ENCODE assay signal across 17 cellular contexts in the genomic region with DNA sequence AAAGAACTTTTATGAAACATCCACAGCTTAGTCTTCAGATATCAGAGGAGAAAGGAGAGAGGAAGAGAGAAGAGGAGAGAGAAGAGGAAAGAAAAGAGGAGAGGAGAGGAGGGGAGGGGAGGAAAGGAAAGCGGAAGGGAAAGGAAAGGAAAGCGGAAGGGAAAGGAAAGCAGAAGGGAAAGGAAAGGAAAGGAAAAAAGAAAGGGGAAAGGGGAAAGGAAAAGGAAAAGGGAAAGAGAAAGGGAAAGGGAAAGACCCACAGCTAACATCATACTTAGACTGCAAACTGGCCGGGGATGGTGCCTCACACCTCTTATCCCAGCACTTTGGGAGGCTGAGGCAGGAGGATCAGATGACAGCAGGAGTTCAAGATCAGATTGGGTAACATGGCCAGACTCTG. TPM values are rescaled to one million over a fixed set of nuclear protein-coding genes. Genes with fewer than 3 reads are reported as not detected.
A peak's percentile ranks its signal among the peaks of the same experiment; 100 is the strongest.
DNase-seq lines count a peak whose midpoint lies in the region; ATAC-seq, FAIRE-seq and TF ChIP-seq lines count a peak whose summit lies in the region.
"Had no signal": no experiment of that assay in that cellular context is flagged by ENCODE, and none has a peak within 500 bp of the region (broad histone marks: within the 10 kb centered on the region; RNA-seq: fewer than 3 reads in every experiment).

No MANE protein-coding gene starts in this region.

- H4K20me1 ChIP-seq in H9 (ENCODE audit: control insufficient read depth, insufficient read depth, insufficient read length), result no peaks in the 10 kb centered on the region
- no peaks in the 10 kb centered on the region for H4K20me1 ChIP-seq in HepG2 (ENCODE audit: insufficient read depth, low read length)

- no peaks in the 10 kb centered on the region for H3K9me3 Mint-ChIP-seq in activated CD4-positive, alpha-beta memory T cell treated with anti-CD3 and anti-CD28 coated beads, Interleukin-2, amount 10 ng/mL, durations not matched to agents 7 days and 5 days
- no peaks in the 10 kb centered on the region for H3K9me3 Mint-ChIP-seq in activated CD4-positive, alpha-beta memory T cell treated with anti-CD3 and anti-CD28 coated beads for 36 hours
- H3K9me3 Mint-ChIP-seq in H9 (no peaks in the 10 kb centered on the region), memory B cell (no peaks in the 10 kb centered on the region)
- no peaks in the 10 kb centered on the region for H3K9me3 Mint-ChIP-seq in stimulated activated memory B cell treated with anti-CD40 and anti-IgM and Interleukin-4, amounts not matched to agents 10 μg/mL and 1 μg/mL and 100 μg/mL, for 72 hours

- no peak overlapping the region for H3K23ac ChIP-seq in H9 (ENCODE audit: insufficient read length, low read depth, low read length)

- H3K4me1 Mint-ChIP-seq in activated CD4-positive, alpha-beta memory T cell treated with anti-CD3 and anti-CD28 coated beads, Interleukin-2, amount 10 ng/mL, durations not matched to agents 7 days and 5 days, result peaks cover 1% of the 10 kb centered on the region
- H3K4me1 Mint-ChIP-seq in activated CD4-positive, alpha-beta memory T cell treated with anti-CD3 and anti-CD28 coated beads for 36 hours (ENCODE audit: low read depth), result no peaks in the 10 kb centered on the region
- H3K4me1 Mint-ChIP-seq in H9 (peaks cover 12 to 13% of the 10 kb centered on the region in 2 experiments), memory B cell (peaks cover 2% of the 10 kb centered on the region)
- peaks cover 17% of the 10 kb centered on the region for H3K4me1 Mint-ChIP-seq in stimulated activated memory B cell treated with anti-CD40 and anti-IgM and Interleukin-4, amounts not matched to agents 10 μg/mL and 1 μg/mL and 100 μg/mL, for 72 hours

- no peak overlapping the region for H3K27ac ChIP-seq in H9 (ENCODE audit: insufficient read length, low read depth, low read length)
- H3K27ac ChIP-seq in HepG2 (ENCODE audit: extremely low read length, insufficient read depth, low read length), result no peak overlapping the region
- H3K27ac ChIP-seq: C4-2B, Peyer's patch had no signal

- H3K4me3 Mint-ChIP-seq in activated CD4-positive, alpha-beta memory T cell treated with anti-CD3 and anti-CD28 coated beads, Interleukin-2, amount 10 ng/mL, durations not matched to agents 7 days and 5 days, result no peak overlapping the region
- H3K4me3 Mint-ChIP-seq in activated CD4-positive, alpha-beta memory T cell treated with anti-CD3 and anti-CD28 coated beads for 36 hours, result no peak overlapping the region
- H3K4me3 Mint-ChIP-seq in H9 (no peak overlapping the region; a peak in 1 of 5 replicates), memory B cell (no peak overlapping the region)
- no peak overlapping the region for H3K4me3 Mint-ChIP-seq in stimulated activated memory B cell treated with anti-CD40 and anti-IgM and Interleukin-4, amounts not matched to agents 10 μg/mL and 1 μg/mL and 100 μg/mL, for 72 hours

- no peak overlapping the region for H4K5ac ChIP-seq in H9 (ENCODE audit: insufficient read length, low read depth, low read length)

- H3K27me3 Mint-ChIP-seq in activated CD4-positive, alpha-beta memory T cell treated with anti-CD3 and anti-CD28 coated beads, Interleukin-2, amount 10 ng/mL, durations not matched to agents 7 days and 5 days, result no peaks in the 10 kb centered on the region
- no peaks in the 10 kb centered on the region for H3K27me3 Mint-ChIP-seq in activated CD4-positive, alpha-beta memory T cell treated with anti-CD3 and anti-CD28 coated beads for 36 hours
- H3K27me3 Mint-ChIP-seq in H9 (ENCODE audit: low read depth) (no peaks in the 10 kb centered on the region), memory B cell (no peaks in the 10 kb centered on the region)
- no peaks in the 10 kb centered on the region for H3K27me3 Mint-ChIP-seq in stimulated activated memory B cell treated with anti-CD40 and anti-IgM and Interleukin-4, amounts not matched to agents 10 μg/mL and 1 μg/mL and 100 μg/mL, for 72 hours

- no peak overlapping the region for H4K91ac ChIP-seq in H9 (ENCODE audit: insufficient read length, low read depth, low read length)

- no peak overlapping the region for H3T11ph ChIP-seq in H9 (ENCODE audit: low read length)

- H4K8ac ChIP-seq in H9 (replicated peaks; ENCODE audit: insufficient read length, low read depth, low read length), result no peak overlapping the region

- H3K79me2 ChIP-seq in H9 (ENCODE audit: insufficient read depth, low read length) (no peaks in the 10 kb centered on the region; the same call in 1 of the 2 replicates), HepG2 (ENCODE audit: insufficient read depth, low read length) (peaks cover 3% of the 10 kb centered on the region)

- H3K27me3 ChIP-seq in H9 (ENCODE audit: insufficient read depth, low read length), result no peaks in the 10 kb centered on the region
- no peaks in the 10 kb centered on the region for H3K27me3 ChIP-seq in HepG2 (ENCODE audit: control insufficient read depth in 1 of 2, insufficient read depth in 2 of 2, low read length in 2 of 2)
- H3K27me3 ChIP-seq: Peyer's patch had no signal

- no peak overlapping the region for H3K56ac ChIP-seq in H9 (ENCODE audit: insufficient read length, low read depth, low read length)

- H3K9me3 ChIP-seq in H9 (ENCODE audit: control insufficient read depth, low read depth, low read length), result no peaks in the 10 kb centered on the region
- H3K9me3 ChIP-seq in HepG2 (ENCODE audit: low read length), result no peaks in the 10 kb centered on the region
- H3K9me3 ChIP-seq: HAP-1, Peyer's patch had no signal

- TF ChIP-seq EP300 in HepG2 (IDR thresholded peaks at IDR 0.05; ENCODE audit: low read depth in 2 of 2, low read length in 2 of 2), result no peak
- no peak for TF ChIP-seq EP300 in HepG2 (CRISPR knock-in tag; IDR thresholded peaks at IDR 0.05; ENCODE audit: borderline replicate concordance)

- no peak overlapping the region for H3K4ac ChIP-seq in H9 (ENCODE audit: low read depth, low read length)

- no peak overlapping the region for H3K18ac ChIP-seq in H9 (ENCODE audit: insufficient read length, low read depth, low read length)

- H3K4me1 ChIP-seq in H9 (ENCODE audit: insufficient read depth, low read length), result no peaks in the 10 kb centered on the region
- no peaks in the 10 kb centered on the region for H3K4me1 ChIP-seq in HepG2 (ENCODE audit: insufficient read depth, low read length)
- H3K4me1 ChIP-seq: HAP-1, Peyer's patch had no signal

- DNase-seq in activated CD4-positive, alpha-beta memory T cell treated with anti-CD3 and anti-CD28 coated beads, Interleukin-2, amount 10 ng/mL, durations not matched to agents 7 days and 5 days, result no peak
- no peak for DNase-seq in activated CD4-positive, alpha-beta memory T cell treated with anti-CD3 and anti-CD28 coated beads for 36 hours
- no peak for DNase-seq in H9
- no peak for DNase-seq in memory B cell (ENCODE audit: low spot score in 2 of 2)
- DNase-seq in HepG2 (ENCODE audit: low spot score), result no peak
- no peak for DNase-seq in left lobe of liver (ENCODE audit: low spot score)
- DNase-seq in amniotic stem cell (lab: John Stamatoyannopoulos, UW), result no peak
- DNase-seq: DMS79, NCI-H1105 treated with DMSO at 0.1 percent for 48 hours, NCI-H1694, NCI-H2081 treated with DMSO at 0.1 percent for 48 hours, Peyer's patch, Right ventricle myocardium superior had no signal

- ATAC-seq in memory B cell (ENCODE audit: low read depth) (no peak), HepG2 (no peak), left lobe of liver (no peak)
- ATAC-seq in stimulated activated memory B cell treated with anti-CD40 and anti-IgM and Interleukin-4, amounts not matched to agents 10 μg/mL and 1 μg/mL and 100 μg/mL, for 72 hours, result no peak
- ATAC-seq: K562 had no signal

- POLR2A ChIA-PET in activated CD4-positive, alpha-beta memory T cell treated with anti-CD3 and anti-CD28 coated beads, Interleukin-2, amount 10 ng/mL, durations not matched to agents 7 days and 5 days (lab: Charles Lee), result no interaction called here
- POLR2A ChIA-PET in activated CD4-positive, alpha-beta memory T cell treated with anti-CD3 and anti-CD28 coated beads for 36 hours (lab: Charles Lee), result no interaction called here
- POLR2A ChIA-PET in HepG2 (lab: Yijun Ruan, JAX), result interaction anchor here (1.4 kb wide), 1 partner anchor 16 kb away, joined by 3 read pairs; no protein-coding TSS in a partner anchor

- H3K4me2 ChIP-seq in H9 (ENCODE audit: insufficient read depth, insufficient read length, low read length) (no peak overlapping the region), HepG2 (ENCODE audit: low read depth, low read length) (no peak overlapping the region)

- H2BK12ac ChIP-seq in H9 (ENCODE audit: insufficient read length, low read depth, low read length), result no peak overlapping the region

- no CpG with 5 or more reads among the region's 3 CpGs for WGBS in H9 (ENCODE audit: extremely low coverage, insufficient read length, low lambda C conversion rate)
- 95% methylated on average over 3 of the region's 3 CpGs for WGBS in HepG2 (ENCODE audit: low lambda C conversion rate)

- H3K9ac ChIP-seq in H9 (ENCODE audit: extremely low read depth, insufficient read length, low read length) (no peak overlapping the region), HepG2 (ENCODE audit: insufficient read depth, low read depth, low read length) (no peak overlapping the region)

- no peak for TF ChIP-seq CTCF in H9 (conservative IDR thresholded peaks at IDR 0.05)
- no peak for TF ChIP-seq CTCF in HepG2 (CRISPR knock-in tag; IDR thresholded peaks at IDR 0.05)

- H2AFZ ChIP-seq in H9 (ENCODE audit: low read length), result no peak overlapping the region
- no peak overlapping the region for H2AFZ ChIP-seq in HepG2 (ENCODE audit: low read length)

- in situ Hi-C loops in HepG2 (cut with HindIII; ENCODE audit: extremely low pct_ligation_motif_present, low pct_unique_long_range_greater_than_20kb), result no loop called here

- H3K14ac ChIP-seq in H9 (ENCODE audit: insufficient read depth, low read length), result no peak overlapping the region

- H3K4me3 ChIP-seq in HepG2 (replicated peaks in 1 of 3; ENCODE audit: insufficient read depth in 1 of 3, low read depth in 2 of 3, low read length in 3 of 3), result no peak overlapping the region
- H3K4me3 ChIP-seq: HAP-1, K562, Peyer's patch had no signal

- TF ChIP-seq RAD21 in HepG2 (CRISPR knock-in tag; IDR thresholded peaks at IDR 0.05), result no peak

- intact Hi-C loops in activated CD4-positive, alpha-beta memory T cell treated with anti-CD3 and anti-CD28 coated beads for 36 hours (cut with micrococcal nuclease), result no loop called here
- intact Hi-C loops in HepG2 (cut with micrococcal nuclease; ENCODE audit: unreplicated experiment), result no loop called here

- H2BK20ac ChIP-seq in H9 (ENCODE audit: low read depth, low read length, poor library complexity, severe bottlenecking), result no peak overlapping the region

- H3K36me3 Mint-ChIP-seq in activated CD4-positive, alpha-beta memory T cell treated with anti-CD3 and anti-CD28 coated beads, Interleukin-2, amount 10 ng/mL, durations not matched to agents 7 days and 5 days (ENCODE audit: low read depth), result peaks cover 54% of the 10 kb centered on the region
- H3K36me3 Mint-ChIP-seq in activated CD4-positive, alpha-beta memory T cell treated with anti-CD3 and anti-CD28 coated beads for 36 hours, result peaks cover 18% of the 10 kb centered on the region
- peaks cover 49 to 75% (median 68%) of the 10 kb centered on the region in 3 experiments for H3K36me3 Mint-ChIP-seq in H9 (ENCODE audit: insufficient read depth in 1 of 3, low read depth in 3 of 3)
- H3K36me3 Mint-ChIP-seq in memory B cell, result peaks cover 18% of the 10 kb centered on the region
- H3K36me3 Mint-ChIP-seq in stimulated activated memory B cell treated with anti-CD40 and anti-IgM and Interleukin-4, amounts not matched to agents 10 μg/mL and 1 μg/mL and 100 μg/mL, for 72 hours, result peaks cover 46% of the 10 kb centered on the region

- H2BK15ac ChIP-seq in H9 (ENCODE audit: low read depth, low read length), result no peak overlapping the region

- TF ChIP-seq POLR2A in HepG2 (IDR thresholded peaks at IDR 0.05; ENCODE audit: insufficient read depth in 1 of 2, low read depth in 2 of 2, low read length in 2 of 2), result no peak

- H3K23me2 ChIP-seq in H9 (ENCODE audit: insufficient read length, low read depth, low read length, poor library complexity, severe bottlenecking), result no peaks in the 10 kb centered on the region

- H2BK120ac ChIP-seq in H9 (ENCODE audit: low read depth, low read length, poor library complexity, severe bottlenecking), result no peak overlapping the region

- H3K79me1 ChIP-seq in H9 (ENCODE audit: insufficient read depth, low read depth, low read length, poor library complexity, severe bottlenecking), result peaks cover 8% of the 10 kb centered on the region

- no peak for FAIRE-seq in HepG2 (lab: Jason Lieb, UNC)
- FAIRE-seq: K562 had no signal

- peak overlapping the region; percentile 44 for H3K27ac Mint-ChIP-seq in activated CD4-positive, alpha-beta memory T cell treated with anti-CD3 and anti-CD28 coated beads, Interleukin-2, amount 10 ng/mL, durations not matched to agents 7 days and 5 days
- H3K27ac Mint-ChIP-seq in activated CD4-positive, alpha-beta memory T cell treated with anti-CD3 and anti-CD28 coated beads for 36 hours, result no peak overlapping the region
- peak overlapping the region; percentile 37 to 85 (median 71); a peak in 3 of 7 replicates for H3K27ac Mint-ChIP-seq in H9
- H3K27ac Mint-ChIP-seq in memory B cell, result peak overlapping the region; percentile 17
- H3K27ac Mint-ChIP-seq in stimulated activated memory B cell treated with anti-CD40 and anti-IgM and Interleukin-4, amounts not matched to agents 10 μg/mL and 1 μg/mL and 100 μg/mL, for 72 hours, result peak overlapping the region; percentile 45

- no peak overlapping the region for H2AK5ac ChIP-seq in H9 (ENCODE audit: insufficient read length, low read length)

- CTCF ChIA-PET in activated CD4-positive, alpha-beta memory T cell treated with anti-CD3 and anti-CD28 coated beads, Interleukin-2, amount 10 ng/mL, durations not matched to agents 7 days and 5 days (lab: Charles Lee), result interaction anchor here (0.7 kb wide), 1 partner anchor 125 kb away, joined by 3 read pairs; no protein-coding TSS in a partner anchor
- CTCF ChIA-PET in activated CD4-positive, alpha-beta memory T cell treated with anti-CD3 and anti-CD28 coated beads for 36 hours (lab: Charles Lee), result no interaction called here
- CTCF ChIA-PET in HepG2 (lab: Yijun Ruan, JAX; ENCODE audit: low intra/inter-chr PET ratio, low total read pairs), result no interaction called here

- H3K36me3 ChIP-seq in HepG2 (replicated peaks in 1 of 2; ENCODE audit: control insufficient read depth in 1 of 2, insufficient read depth in 2 of 2, low read length in 2 of 2), result peaks cover 8 to 33% of the 10 kb centered on the region in 2 experiments
- H3K36me3 ChIP-seq: Peyer's patch had no signal

- no TSS peak for BruUV-seq in HepG2 (replicated peaks; lab: Mats Ljungman, UMichigan)

- H2BK5ac ChIP-seq in H9 (ENCODE audit: insufficient read length, low read length), result no peak overlapping the region

RNA-seq across cellular contexts. Expression of gene CHEK2, which starts 11.5 kb away (rescaled TPM):
- 10 to 100 TPM; 38.7 to 39.8 TPM for total RNA-seq in activated CD4-positive, alpha-beta memory T cell treated with anti-CD3 and anti-CD28 coated beads, Interleukin-2, amount 10 ng/mL, durations not matched to agents 7 days and 5 days
- 10 to 100 TPM; 30.0 to 36.0 TPM for total RNA-seq in activated CD4-positive, alpha-beta memory T cell treated with anti-CD3 and anti-CD28 coated beads for 36 hours
- total RNA-seq in H9 (2021), result 54.4 and 61.1 TPM in 2 replicates
- 40.5 and 53.3 TPM in 2 replicates for total RNA-seq in HepG2 (2016; rRNA removed; fragmentation: Illumina TruSeq; extraction: Trizol)
- total RNA-seq in HepG2 (2016; cell fraction: cytosol; rRNA removed; fragmentation: Illumina TruSeq; extraction: Trizol; ENCODE audit: low read depth), result 32.1 and 35.7 TPM in 2 replicates
- 41.3 and 57.6 TPM in 2 replicates for total RNA-seq in HepG2 (2016; cell fraction: insoluble cytoplasmic fraction; rRNA removed; fragmentation: Illumina TruSeq; extraction: Trizol)
- 23.8 and 25.0 TPM in 2 replicates for total RNA-seq in HepG2 (2016; cell fraction: membrane; rRNA removed; fragmentation: Illumina TruSeq; extraction: Trizol)
- 28.9 and 31.8 TPM in 2 replicates for total RNA-seq in HepG2 (2016; cell fraction: nucleus; rRNA removed; fragmentation: Illumina TruSeq; extraction: Trizol)
- 19.2 and 27.0 TPM in 2 replicates for polyA plus RNA-seq in HepG2 (2011; rRNA removed)
- polyA plus RNA-seq in HepG2 (2011; cell fraction: cytosol; rRNA removed), result 21.2 and 33.4 TPM in 2 replicates
- 20.3 and 24.8 TPM in 2 replicates for polyA plus RNA-seq in HepG2 (2011; cell fraction: nucleus; rRNA removed)
- polyA plus RNA-seq in HepG2 (2012), result 10.3 and 23.5 TPM in 2 replicates
- 10.2 and 10.6 TPM in 2 replicates for polyA plus RNA-seq in HepG2 (2016; cell fraction: cytosol; fragmentation: Illumina TruSeq; extraction: Trizol; ENCODE audit: low read depth)
- polyA plus RNA-seq in HepG2 (2016; cell fraction: insoluble cytoplasmic fraction; fragmentation: Illumina TruSeq; extraction: Trizol; ENCODE audit: low read depth), result 59.9 and 63.9 TPM in 2 replicates
- polyA plus RNA-seq in HepG2 (2016; cell fraction: membrane; fragmentation: Illumina TruSeq; extraction: Trizol; ENCODE audit: low read depth), result 13.9 and 16.6 TPM in 2 replicates
- polyA plus RNA-seq in HepG2 (2016; cell fraction: nucleus; fragmentation: Illumina TruSeq; extraction: Trizol; ENCODE audit: insufficient read depth, low read depth), result 44.0 and 48.0 TPM in 2 replicates
- 30.7 and 51.5 TPM in 2 replicates for polyA minus RNA-seq in HepG2 (2011; rRNA and poly(A)+ RNA removed; ENCODE audit: low replicate concordance)
- 23.7 and 23.8 TPM in 2 replicates for polyA minus RNA-seq in HepG2 (2011; cell fraction: cytosol; rRNA and poly(A)+ RNA removed)
- polyA minus RNA-seq in HepG2 (2011; cell fraction: nucleus; rRNA and poly(A)+ RNA removed), result 21.1 and 22.9 TPM in 2 replicates
- 2.7 TPM for total RNA-seq in left lobe of liver

RNA-seq across cellular contexts. Expression of gene HSCB, which starts 11.7 kb away (rescaled TPM):
- 10 to 100 TPM; 14.4 to 16.1 TPM for total RNA-seq in activated CD4-positive, alpha-beta memory T cell treated with anti-CD3 and anti-CD28 coated beads, Interleukin-2, amount 10 ng/mL, durations not matched to agents 7 days and 5 days
- total RNA-seq in activated CD4-positive, alpha-beta memory T cell treated with anti-CD3 and anti-CD28 coated beads for 36 hours, result 10 to 100 TPM; 16.5 to 18.1 TPM
- total RNA-seq in H9 (2021) (20.8 and 21.2 TPM in 2 replicates), HepG2 (2016; rRNA removed; fragmentation: Illumina TruSeq; extraction: Trizol) (20.2 and 20.9 TPM in 2 replicates), left lobe of liver (11.6 TPM)
- 11.3 and 12.3 TPM in 2 replicates for total RNA-seq in HepG2 (2016; cell fraction: cytosol; rRNA removed; fragmentation: Illumina TruSeq; extraction: Trizol; ENCODE audit: low read depth)
- total RNA-seq in HepG2 (2016; cell fraction: insoluble cytoplasmic fraction; rRNA removed; fragmentation: Illumina TruSeq; extraction: Trizol), result 19.5 and 25.4 TPM in 2 replicates
- total RNA-seq in HepG2 (2016; cell fraction: membrane; rRNA removed; fragmentation: Illumina TruSeq; extraction: Trizol), result 16.5 and 17.3 TPM in 2 replicates
- 9.6 and 10.0 TPM in 2 replicates for total RNA-seq in HepG2 (2016; cell fraction: nucleus; rRNA removed; fragmentation: Illumina TruSeq; extraction: Trizol)
- 13.9 and 15.4 TPM in 2 replicates for polyA plus RNA-seq in HepG2 (2011; rRNA removed)
- polyA plus RNA-seq in HepG2 (2011; cell fraction: cytosol; rRNA removed), result 14.2 and 16.4 TPM in 2 replicates
- 2.6 and 3.9 TPM in 2 replicates for polyA plus RNA-seq in HepG2 (2011; cell fraction: nucleus; rRNA removed)
- 11.6 and 13.2 TPM in 2 replicates for polyA plus RNA-seq in HepG2 (2012)
- 10.9 and 12.6 TPM in 2 replicates for polyA plus RNA-seq in HepG2 (2016; cell fraction: cytosol; fragmentation: Illumina TruSeq; extraction: Trizol; ENCODE audit: low read depth)
- polyA plus RNA-seq in HepG2 (2016; cell fraction: insoluble cytoplasmic fraction; fragmentation: Illumina TruSeq; extraction: Trizol; ENCODE audit: low read depth), result 21.6 and 24.8 TPM in 2 replicates
- polyA plus RNA-seq in HepG2 (2016; cell fraction: membrane; fragmentation: Illumina TruSeq; extraction: Trizol; ENCODE audit: low read depth), result 13.5 and 17.0 TPM in 2 replicates
- polyA plus RNA-seq in HepG2 (2016; cell fraction: nucleus; fragmentation: Illumina TruSeq; extraction: Trizol; ENCODE audit: insufficient read depth, low read depth), result 12.1 and 16.2 TPM in 2 replicates
- 7.9 and 11.5 TPM in 2 replicates for polyA minus RNA-seq in HepG2 (2011; rRNA and poly(A)+ RNA removed; ENCODE audit: low replicate concordance)
- polyA minus RNA-seq in HepG2 (2011; cell fraction: cytosol; rRNA and poly(A)+ RNA removed), result 3.6 and 5.4 TPM in 2 replicates
- polyA minus RNA-seq in HepG2 (2011; cell fraction: nucleus; rRNA and poly(A)+ RNA removed), result 3.9 and 6.2 TPM in 2 replicates

RNA-seq across cellular contexts. Expression of gene CCDC117, which starts 42.3 kb away (rescaled TPM):
- 10 to 100 TPM; 33.6 to 35.2 TPM for total RNA-seq in activated CD4-positive, alpha-beta memory T cell treated with anti-CD3 and anti-CD28 coated beads, Interleukin-2, amount 10 ng/mL, durations not matched to agents 7 days and 5 days
- total RNA-seq in activated CD4-positive, alpha-beta memory T cell treated with anti-CD3 and anti-CD28 coated beads for 36 hours, result 10 to 100 TPM; 27.7 to 31.6 TPM
- total RNA-seq in H9 (2021) (40.0 and 41.4 TPM in 2 replicates), HepG2 (2016; rRNA removed; fragmentation: Illumina TruSeq; extraction: Trizol) (34.2 and 43.8 TPM in 2 replicates), left lobe of liver (27.6 TPM)
- 3.6 and 5.8 TPM in 2 replicates for total RNA-seq in HepG2 (2016; cell fraction: cytosol; rRNA removed; fragmentation: Illumina TruSeq; extraction: Trizol; ENCODE audit: low read depth)
- 33.6 and 41.0 TPM in 2 replicates for total RNA-seq in HepG2 (2016; cell fraction: insoluble cytoplasmic fraction; rRNA removed; fragmentation: Illumina TruSeq; extraction: Trizol)
- total RNA-seq in HepG2 (2016; cell fraction: membrane; rRNA removed; fragmentation: Illumina TruSeq; extraction: Trizol), result 21.8 and 22.8 TPM in 2 replicates
- 18.7 and 21.9 TPM in 2 replicates for total RNA-seq in HepG2 (2016; cell fraction: nucleus; rRNA removed; fragmentation: Illumina TruSeq; extraction: Trizol)
- polyA plus RNA-seq in HepG2 (2011; rRNA removed), result 12.1 and 12.6 TPM in 2 replicates
- 7.2 and 12.4 TPM in 2 replicates for polyA plus RNA-seq in HepG2 (2011; cell fraction: cytosol; rRNA removed)
- polyA plus RNA-seq in HepG2 (2011; cell fraction: nucleus; rRNA removed), result 3.6 and 7.1 TPM in 2 replicates
- polyA plus RNA-seq in HepG2 (2012), result 22.6 and 27.8 TPM in 2 replicates
- polyA plus RNA-seq in HepG2 (2016; cell fraction: cytosol; fragmentation: Illumina TruSeq; extraction: Trizol; ENCODE audit: low read depth), result 2.1 and 2.8 TPM in 2 replicates
- polyA plus RNA-seq in HepG2 (2016; cell fraction: insoluble cytoplasmic fraction; fragmentation: Illumina TruSeq; extraction: Trizol; ENCODE audit: low read depth), result 41.1 and 42.1 TPM in 2 replicates
- polyA plus RNA-seq in HepG2 (2016; cell fraction: membrane; fragmentation: Illumina TruSeq; extraction: Trizol; ENCODE audit: low read depth), result 10.2 and 11.0 TPM in 2 replicates
- 24.6 and 26.0 TPM in 2 replicates for polyA plus RNA-seq in HepG2 (2016; cell fraction: nucleus; fragmentation: Illumina TruSeq; extraction: Trizol; ENCODE audit: insufficient read depth, low read depth)
- polyA minus RNA-seq in HepG2 (2011; rRNA and poly(A)+ RNA removed; ENCODE audit: low replicate concordance), result 4.4 and 5.8 TPM in 2 replicates
- 22.9 and 28.6 TPM in 2 replicates for polyA minus RNA-seq in HepG2 (2011; cell fraction: cytosol; rRNA and poly(A)+ RNA removed)
- polyA minus RNA-seq in HepG2 (2011; cell fraction: nucleus; rRNA and poly(A)+ RNA removed), result 10.7 and 18.3 TPM in 2 replicates

RNA-seq across cellular contexts. Expression of gene TTC28, which starts 50.5 kb away (rescaled TPM):
- total RNA-seq in activated CD4-positive, alpha-beta memory T cell treated with anti-CD3 and anti-CD28 coated beads, Interleukin-2, amount 10 ng/mL, durations not matched to agents 7 days and 5 days, result 1 to 10 TPM in 1 of 2 experiments, under 1 TPM in 1; 0.93 to 1.4 TPM
- under 1 TPM; 0.59 to 0.80 TPM for total RNA-seq in activated CD4-positive, alpha-beta memory T cell treated with anti-CD3 and anti-CD28 coated beads for 36 hours
- total RNA-seq in H9 (2021), result 12.6 and 13.6 TPM in 2 replicates
- total RNA-seq in HepG2 (2016; rRNA removed; fragmentation: Illumina TruSeq; extraction: Trizol), result 13.1 and 16.4 TPM in 2 replicates
- 31.5 and 32.2 TPM in 2 replicates for total RNA-seq in HepG2 (2016; cell fraction: cytosol; rRNA removed; fragmentation: Illumina TruSeq; extraction: Trizol; ENCODE audit: low read depth)
- 11.7 and 12.7 TPM in 2 replicates for total RNA-seq in HepG2 (2016; cell fraction: insoluble cytoplasmic fraction; rRNA removed; fragmentation: Illumina TruSeq; extraction: Trizol)
- 7.8 and 12.4 TPM in 2 replicates for total RNA-seq in HepG2 (2016; cell fraction: membrane; rRNA removed; fragmentation: Illumina TruSeq; extraction: Trizol)
- total RNA-seq in HepG2 (2016; cell fraction: nucleus; rRNA removed; fragmentation: Illumina TruSeq; extraction: Trizol), result 34.8 and 47.8 TPM in 2 replicates
- 4.2 and 4.5 TPM in 2 replicates for polyA plus RNA-seq in HepG2 (2011; rRNA removed)
- polyA plus RNA-seq in HepG2 (2011; cell fraction: cytosol; rRNA removed), result 2.2 and 2.7 TPM in 2 replicates
- 20.3 and 20.6 TPM in 2 replicates for polyA plus RNA-seq in HepG2 (2011; cell fraction: nucleus; rRNA removed)
- 7.4 and 7.5 TPM in 2 replicates for polyA plus RNA-seq in HepG2 (2012)
- polyA plus RNA-seq in HepG2 (2016; cell fraction: cytosol; fragmentation: Illumina TruSeq; extraction: Trizol; ENCODE audit: low read depth), result 0.33 and 0.67 TPM in 2 replicates
- 4.1 and 4.8 TPM in 2 replicates for polyA plus RNA-seq in HepG2 (2016; cell fraction: insoluble cytoplasmic fraction; fragmentation: Illumina TruSeq; extraction: Trizol; ENCODE audit: low read depth)
- polyA plus RNA-seq in HepG2 (2016; cell fraction: membrane; fragmentation: Illumina TruSeq; extraction: Trizol; ENCODE audit: low read depth), result 0.81 and 0.99 TPM in 2 replicates
- 8.8 and 13.0 TPM in 2 replicates for polyA plus RNA-seq in HepG2 (2016; cell fraction: nucleus; fragmentation: Illumina TruSeq; extraction: Trizol; ENCODE audit: insufficient read depth, low read depth)
- 18.9 and 19.2 TPM in 2 replicates for polyA minus RNA-seq in HepG2 (2011; rRNA and poly(A)+ RNA removed; ENCODE audit: low replicate concordance)
- polyA minus RNA-seq in HepG2 (2011; cell fraction: cytosol; rRNA and poly(A)+ RNA removed), result 6.9 and 9.4 TPM in 2 replicates
- polyA minus RNA-seq in HepG2 (2011; cell fraction: nucleus; rRNA and poly(A)+ RNA removed), result 77.6 and 87.9 TPM in 2 replicates
- total RNA-seq in left lobe of liver, result 12.3 TPM
